In genomic region chr17:7328009-7328408, GRCh38 we compare ENCODE assay signal across 11 cellular contexts. TPM values are rescaled to one million over a fixed set of nuclear protein-coding genes. Genes with fewer than 3 reads are reported as not detected.
A peak's percentile ranks its signal among the peaks of the same experiment; 100 is the strongest.
DNase-seq lines count a peak whose midpoint lies in the region; ATAC-seq, FAIRE-seq and TF ChIP-seq lines count a peak whose summit lies in the region.
"Had no signal": no experiment of that assay in that cellular context is flagged by ENCODE, and none has a peak within 500 bp of the region (broad histone marks: within the 10 kb centered on the region; RNA-seq: fewer than 3 reads in every experiment).

No MANE protein-coding gene starts in this region.

- H3K79me1 ChIP-seq in H9 (ENCODE audit: insufficient read depth, low read depth, low read length, poor library complexity, severe bottlenecking) (no peaks in the 10 kb centered on the region), mesenchymal stem cell (replicated peaks; ENCODE audit: low read length, poor library complexity, severe bottlenecking) (peaks cover 37% of the 10 kb centered on the region)

- peaks cover 14% of the 10 kb centered on the region for H3K23me2 ChIP-seq in H9 (ENCODE audit: insufficient read length, low read depth, low read length, poor library complexity, severe bottlenecking)

- H3K4me1 ChIP-seq in A549 (peaks cover 15% of the 10 kb centered on the region; the same call in 2 of the 3 replicates), H9 (ENCODE audit: insufficient read depth, low read length) (no peaks in the 10 kb centered on the region), mesenchymal stem cell (ENCODE audit: control insufficient read depth, insufficient read depth, low read depth, low read length) (peaks cover 19% of the 10 kb centered on the region)

- CTCF ChIA-PET in A549 (lab: Yijun Ruan, JAX), result interaction anchor here (0.8 to 23.9 kb wide), 6 partner anchors 8 to 48 kb away, joined by 3 to 433 read pairs (median 6); partner anchors contain the start of genes ACAP1, SLC2A4 and TMEM95

- H3K4me3 ChIP-seq in A549 (peak overlapping the region; percentile 81; the same call in 2 of the 3 replicates), mesenchymal stem cell (ENCODE audit: insufficient read depth in 1 of 2, low read depth in 1 of 2, low read length in 2 of 2) (peak overlapping the region in 1 of 2 experiments; percentile 100)

- H3K9ac ChIP-seq in H9 (ENCODE audit: extremely low read depth, insufficient read length, low read length) (peak overlapping the region; percentile 7), mesenchymal stem cell (ENCODE audit: low read length) (peak overlapping the region; percentile 93)

- no peak for DNase-seq in A549 (ENCODE audit: low read depth in 1 of 2, low spot score in 1 of 2)
- DNase-seq in H9, result no peak
- DNase-seq in activated T-helper 2 cell treated with anti-CD3 and anti-CD28 coated beads, Interferon-gamma antibody, Interleukin-2, Interleukin-4, amounts not matched to agents 10 μg/mL and 5 μg/mL and 100 μg/mL, durations not matched to agents 14 hours and 24 hours and 36 hours (ENCODE audit: low spot score), result no peak
- no peak for DNase-seq in mesenchymal stem cell
- DNase-seq in GM12891 (ENCODE audit: insufficient read length, low spot score), result no peak
- DNase-seq in OCI-M1 (lab: John Stamatoyannopoulos, UW), result no peak

- no peak for TF ChIP-seq EP300 in A549 (IDR thresholded peaks at IDR 0.05)

- H3T11ph ChIP-seq in H9 (ENCODE audit: low read length), result no peak overlapping the region

- peak overlapping the region in 1 of 3 experiments; percentile 2; a peak in 1 of 7 replicates for H3K27ac Mint-ChIP-seq in H9
- H3K27ac Mint-ChIP-seq in activated T-helper 2 cell treated with anti-CD3 and anti-CD28 coated beads, Interferon-gamma antibody, Interleukin-2, Interleukin-4, amounts not matched to agents 10 μg/mL and 5 μg/mL and 100 μg/mL, durations not matched to agents 14 hours and 24 hours and 36 hours, result peak overlapping the region; percentile 10

- no peak overlapping the region for H4K8ac ChIP-seq in H9 (replicated peaks; ENCODE audit: insufficient read length, low read depth, low read length)
- H4K8ac ChIP-seq in mesenchymal stem cell (ENCODE audit: low read length), result no peak overlapping the region

- intact Hi-C loops in activated T-helper 2 cell treated with anti-CD3 and anti-CD28 coated beads, Interferon-gamma antibody, Interleukin-2, Interleukin-4, amounts not matched to agents 10 μg/mL and 5 μg/mL and 100 μg/mL, durations not matched to agents 14 hours and 24 hours and 36 hours (cut with micrococcal nuclease), result no loop called here

- H3K4me3 Mint-ChIP-seq in H9, result peak overlapping the region; percentile 88 to 97
- H3K4me3 Mint-ChIP-seq in activated T-helper 2 cell treated with anti-CD3 and anti-CD28 coated beads, Interferon-gamma antibody, Interleukin-2, Interleukin-4, amounts not matched to agents 10 μg/mL and 5 μg/mL and 100 μg/mL, durations not matched to agents 14 hours and 24 hours and 36 hours (ENCODE audit: low read depth), result peak overlapping the region; percentile 90

- FAIRE-seq in A549 (lab: Jason Lieb, UNC), result no peak
- no peak for FAIRE-seq in GM12891 (lab: Jason Lieb, UNC)
- FAIRE-seq: islet of Langerhans had no signal

- H3K23ac ChIP-seq in H9 (ENCODE audit: insufficient read length, low read depth, low read length) (no peak overlapping the region), mesenchymal stem cell (ENCODE audit: low read length in 2 of 2) (no peak overlapping the region)

- POLR2A ChIA-PET in A549 (lab: Yijun Ruan, JAX), result no interaction called here

- H2BK120ac ChIP-seq in H9 (ENCODE audit: low read depth, low read length, poor library complexity, severe bottlenecking), result no peak overlapping the region
- no peak overlapping the region for H2BK120ac ChIP-seq in mesenchymal stem cell (ENCODE audit: low read depth, low read length)

- peaks cover 35 to 41% of the 10 kb centered on the region in 2 experiments for H3K36me3 ChIP-seq in mesenchymal stem cell (ENCODE audit: control insufficient read depth in 1 of 2, insufficient read depth in 2 of 2, low read depth in 1 of 2, low read length in 2 of 2)

- H4K91ac ChIP-seq in H9 (ENCODE audit: insufficient read length, low read depth, low read length), result no peak overlapping the region
- no peak overlapping the region for H4K91ac ChIP-seq in mesenchymal stem cell (ENCODE audit: low read length)

- no peak overlapping the region for H3K56ac ChIP-seq in H9 (ENCODE audit: insufficient read length, low read depth, low read length)

- H3K4ac ChIP-seq in H9 (ENCODE audit: low read depth, low read length), result no peak overlapping the region
- no peak overlapping the region for H3K4ac ChIP-seq in mesenchymal stem cell (ENCODE audit: low read depth in 1 of 2, low read length in 2 of 2)

- H2BK12ac ChIP-seq in H9 (ENCODE audit: insufficient read length, low read depth, low read length), result no peak overlapping the region
- H2BK12ac ChIP-seq in mesenchymal stem cell (ENCODE audit: low read length in 2 of 2), result no peak overlapping the region

- TF ChIP-seq POLR2A in A549 (IDR thresholded peaks at IDR 0.05; ENCODE audit: low read length), result no peak
- no peak for TF ChIP-seq POLR2A in GM12891 (IDR thresholded peaks at IDR 0.05; ENCODE audit: low read depth, low read length)

- peak overlapping the region in 1 of 2 experiments; percentile 98; a peak in 3 of 6 replicates for H3K27ac ChIP-seq in A549
- H3K27ac ChIP-seq in H9 (ENCODE audit: insufficient read length, low read depth, low read length), result no peak overlapping the region
- H3K27ac ChIP-seq in mesenchymal stem cell (ENCODE audit: low read length, poor library complexity, severe bottlenecking), result no peak overlapping the region
- H3K27ac ChIP-seq: brain microvascular endothelial cell had no signal

- peaks cover 22 to 23% of the 10 kb centered on the region in 2 experiments for H3K4me1 Mint-ChIP-seq in H9
- peaks cover 22% of the 10 kb centered on the region for H3K4me1 Mint-ChIP-seq in activated T-helper 2 cell treated with anti-CD3 and anti-CD28 coated beads, Interferon-gamma antibody, Interleukin-2, Interleukin-4, amounts not matched to agents 10 μg/mL and 5 μg/mL and 100 μg/mL, durations not matched to agents 14 hours and 24 hours and 36 hours (ENCODE audit: low read depth)

- ATAC-seq in A549 (no peak), GM18909 (IDR thresholded peaks at IDR 0.05; ENCODE audit: poor library complexity, unreplicated experiment) (no peak), HG02798 (IDR thresholded peaks at IDR 0.05; ENCODE audit: poor library complexity, unreplicated experiment) (no peak)

- no peak overlapping the region for H4K5ac ChIP-seq in H9 (ENCODE audit: insufficient read length, low read depth, low read length)

- H2BK20ac ChIP-seq in H9 (ENCODE audit: low read depth, low read length, poor library complexity, severe bottlenecking), result no peak overlapping the region

- H3K79me2 ChIP-seq in H9 (ENCODE audit: insufficient read depth, low read length), result peaks cover 2% of the 10 kb centered on the region; the same call in 1 of the 2 replicates

- no peak for TF ChIP-seq CTCF in A549 (IDR thresholded peaks at IDR 0.05)
- TF ChIP-seq CTCF in H9 (conservative IDR thresholded peaks at IDR 0.05), result no peak

- H3K9me3 ChIP-seq in A549 (no peaks in the 10 kb centered on the region), H9 (ENCODE audit: control insufficient read depth, low read depth, low read length) (no peaks in the 10 kb centered on the region), mesenchymal stem cell (ENCODE audit: control insufficient read depth, low read length) (no peaks in the 10 kb centered on the region)

- H2BK5ac ChIP-seq in H9 (ENCODE audit: insufficient read length, low read length), result no peak overlapping the region
- no peak overlapping the region for H2BK5ac ChIP-seq in mesenchymal stem cell (ENCODE audit: low read depth, low read length, poor library complexity, severe bottlenecking)

- H2AK5ac ChIP-seq in H9 (ENCODE audit: insufficient read length, low read length) (no peak overlapping the region), mesenchymal stem cell (ENCODE audit: low read length, severe bottlenecking) (no peak overlapping the region)

- no peaks in the 10 kb centered on the region for H3K9me3 Mint-ChIP-seq in H9
- no peaks in the 10 kb centered on the region for H3K9me3 Mint-ChIP-seq in activated T-helper 2 cell treated with anti-CD3 and anti-CD28 coated beads, Interferon-gamma antibody, Interleukin-2, Interleukin-4, amounts not matched to agents 10 μg/mL and 5 μg/mL and 100 μg/mL, durations not matched to agents 14 hours and 24 hours and 36 hours

- H2BK15ac ChIP-seq in H9 (ENCODE audit: low read depth, low read length), result no peak overlapping the region
- H2BK15ac ChIP-seq in mesenchymal stem cell (ENCODE audit: low read depth, poor library complexity, severe bottlenecking), result no peak overlapping the region

- H3K18ac ChIP-seq in H9 (ENCODE audit: insufficient read length, low read depth, low read length) (no peak overlapping the region), mesenchymal stem cell (ENCODE audit: low read depth in 1 of 2, low read length in 2 of 2) (no peak overlapping the region)

- H3K14ac ChIP-seq in H9 (ENCODE audit: insufficient read depth, low read length), result no peak overlapping the region
- no peak overlapping the region for H3K14ac ChIP-seq in mesenchymal stem cell (ENCODE audit: low read length in 2 of 2)

- H2AFZ ChIP-seq in H9 (ENCODE audit: low read length), result no peak overlapping the region
- no peak overlapping the region for H2AFZ ChIP-seq in mesenchymal stem cell (ENCODE audit: low read depth, low read length)

- TF ChIP-seq RAD21 in A549 (conservative IDR thresholded peaks at IDR 0.05 in 1 of 2, IDR thresholded peaks at IDR 0.05 in 1 of 2), result no peak

- no peaks in the 10 kb centered on the region for H3K27me3 ChIP-seq in H9 (ENCODE audit: insufficient read depth, low read length)
- H3K27me3 ChIP-seq in mesenchymal stem cell (ENCODE audit: control insufficient read depth in 1 of 2, insufficient read depth in 1 of 2, low read length in 2 of 2), result no peaks in the 10 kb centered on the region
- H3K27me3 ChIP-seq: brain microvascular endothelial cell had no signal

- no peaks in the 10 kb centered on the region for H4K20me1 ChIP-seq in H9 (ENCODE audit: control insufficient read depth, insufficient read depth, insufficient read length)

- H3K4me2 ChIP-seq in A549 (peak overlapping the region; percentile 95), H9 (ENCODE audit: insufficient read depth, insufficient read length, low read length) (peak overlapping the region; percentile 93), mesenchymal stem cell (ENCODE audit: low read length, poor library complexity, severe bottlenecking) (peak overlapping the region; percentile 17)

- 94% methylated on average over 1 of the region's 1 CpG for WGBS in A549 (ENCODE audit: missing lambda C conversion rate)
- WGBS in H9 (ENCODE audit: extremely low coverage, insufficient read length, low lambda C conversion rate), result no CpG with 5 or more reads among the region's 1 CpG
- 100% methylated on average over 1 of the region's 1 CpG for WGBS in mesenchymal stem cell

- no peaks in the 10 kb centered on the region for H3K27me3 Mint-ChIP-seq in H9 (ENCODE audit: low read depth)
- no peaks in the 10 kb centered on the region for H3K27me3 Mint-ChIP-seq in activated T-helper 2 cell treated with anti-CD3 and anti-CD28 coated beads, Interferon-gamma antibody, Interleukin-2, Interleukin-4, amounts not matched to agents 10 μg/mL and 5 μg/mL and 100 μg/mL, durations not matched to agents 14 hours and 24 hours and 36 hours (ENCODE audit: low read depth)

- H3K36me3 Mint-ChIP-seq in H9 (ENCODE audit: insufficient read depth in 1 of 3, low read depth in 3 of 3), result peaks cover 13 to 35% (median 35%) of the 10 kb centered on the region in 3 experiments; a peak in 6 of 7 replicates
- H3K36me3 Mint-ChIP-seq in activated T-helper 2 cell treated with anti-CD3 and anti-CD28 coated beads, Interferon-gamma antibody, Interleukin-2, Interleukin-4, amounts not matched to agents 10 μg/mL and 5 μg/mL and 100 μg/mL, durations not matched to agents 14 hours and 24 hours and 36 hours (ENCODE audit: low read depth), result peaks cover 25% of the 10 kb centered on the region

RNA-seq across cellular contexts. Expression of gene NEURL4, which starts 1.1 kb away (rescaled TPM):
- 12.2 and 18.3 TPM in 2 replicates for polyA plus RNA-seq in A549 (2011; rRNA removed)
- polyA plus RNA-seq in A549 (2012; cell fraction: cytosol; rRNA removed), result 30.8 and 32.2 TPM in 2 replicates
- polyA plus RNA-seq in A549 (2012; cell fraction: nucleus; rRNA removed), result 199 and 235 TPM in 2 replicates
- polyA plus RNA-seq in A549 (2017; fragmentation: RNase III; extraction: RNeasy Plus Mini Kit Qiagen cat#74134 plus additional on column Dnase treatment), result 44.2 to 50.4 TPM (median 47.5 TPM) in 3 replicates
- polyA minus RNA-seq in A549 (2011; rRNA and poly(A)+ RNA removed), result 34.8 and 46.0 TPM in 2 replicates
- total RNA-seq in H9 (2021), result 54.8 and 55.4 TPM in 2 replicates
- 45.7 and 47.7 TPM in 2 replicates for total RNA-seq in activated T-helper 2 cell treated with anti-CD3 and anti-CD28 coated beads, Interferon-gamma antibody, Interleukin-2, Interleukin-4, amounts not matched to agents 10 μg/mL and 5 μg/mL and 100 μg/mL, durations not matched to agents 14 hours and 24 hours and 36 hours
- 9.9 TPM for polyA plus RNA-seq in mesenchymal stem cell (2013, experiment 1 of 2)
- 8.3 TPM for polyA plus RNA-seq in mesenchymal stem cell (2013, experiment 2 of 2)
- polyA plus RNA-seq in GM12891 (2012; ENCODE audit: low read depth, missing spikeins), result 16.0 TPM

RNA-seq across cellular contexts. Expression of gene ACAP1, which starts 8.3 kb away (rescaled TPM):
- polyA plus RNA-seq in A549 (2011; rRNA removed) (0.03 and 0.41 TPM in 2 replicates), A549 (2017; fragmentation: RNase III; extraction: RNeasy Plus Mini Kit Qiagen cat#74134 plus additional on column Dnase treatment) (1.3 to 2.1 TPM (median 1.4 TPM) in 3 replicates)
- polyA plus RNA-seq in A549 (2012; cell fraction: cytosol; rRNA removed), result 1.5 TPM in 2 replicates
- 0.55 and 1.5 TPM in 2 replicates for polyA plus RNA-seq in A549 (2012; cell fraction: nucleus; rRNA removed)
- not detected in 2 replicates for polyA minus RNA-seq in A549 (2011; rRNA and poly(A)+ RNA removed)
- total RNA-seq in H9 (2021), result 15.5 and 18.2 TPM in 2 replicates
- total RNA-seq in activated T-helper 2 cell treated with anti-CD3 and anti-CD28 coated beads, Interferon-gamma antibody, Interleukin-2, Interleukin-4, amounts not matched to agents 10 μg/mL and 5 μg/mL and 100 μg/mL, durations not matched to agents 14 hours and 24 hours and 36 hours, result 361 and 382 TPM in 2 replicates
- 5.8 TPM for polyA plus RNA-seq in mesenchymal stem cell (2013, experiment 1 of 2)
- 8.4 TPM for polyA plus RNA-seq in mesenchymal stem cell (2013, experiment 2 of 2)
- polyA plus RNA-seq in GM12891 (2012; ENCODE audit: low read depth, missing spikeins), result 103 TPM
- total RNA-seq: HT-29 had no signal

RNA-seq across cellular contexts. Expression of gene GPS2, which starts 12.8 kb away (rescaled TPM):
- polyA plus RNA-seq in A549 (2011; rRNA removed), result 48.5 and 61.7 TPM in 2 replicates
- polyA plus RNA-seq in A549 (2012; cell fraction: cytosol; rRNA removed), result 148 and 175 TPM in 2 replicates
- polyA plus RNA-seq in A549 (2012; cell fraction: nucleus; rRNA removed), result 219 and 250 TPM in 2 replicates
- polyA plus RNA-seq in A549 (2017; fragmentation: RNase III; extraction: RNeasy Plus Mini Kit Qiagen cat#74134 plus additional on column Dnase treatment), result 147 to 171 TPM (median 158 TPM) in 3 replicates
- 83.2 and 83.3 TPM in 2 replicates for polyA minus RNA-seq in A549 (2011; rRNA and poly(A)+ RNA removed)
- total RNA-seq in H9 (2021), result 62.6 and 62.7 TPM in 2 replicates
- total RNA-seq in activated T-helper 2 cell treated with anti-CD3 and anti-CD28 coated beads, Interferon-gamma antibody, Interleukin-2, Interleukin-4, amounts not matched to agents 10 μg/mL and 5 μg/mL and 100 μg/mL, durations not matched to agents 14 hours and 24 hours and 36 hours, result 57.6 and 64.9 TPM in 2 replicates
- 48.9 TPM for polyA plus RNA-seq in mesenchymal stem cell (2013, experiment 1 of 2)
- 47.3 TPM for polyA plus RNA-seq in mesenchymal stem cell (2013, experiment 2 of 2)
- polyA plus RNA-seq in GM12891 (2012; ENCODE audit: low read depth, missing spikeins), result 44.8 TPM

RNA-seq across cellular contexts. Expression of gene EIF5A, which starts 20.6 kb away (rescaled TPM):
- 945 and 969 TPM in 2 replicates for polyA plus RNA-seq in A549 (2011; rRNA removed)
- polyA plus RNA-seq in A549 (2012; cell fraction: cytosol; rRNA removed), result 1,634 and 1,871 TPM in 2 replicates
- 1,244 and 1,505 TPM in 2 replicates for polyA plus RNA-seq in A549 (2012; cell fraction: nucleus; rRNA removed)
- 1,779 to 2,042 TPM (median 1,918 TPM) in 3 replicates for polyA plus RNA-seq in A549 (2017; fragmentation: RNase III; extraction: RNeasy Plus Mini Kit Qiagen cat#74134 plus additional on column Dnase treatment)
- polyA minus RNA-seq in A549 (2011; rRNA and poly(A)+ RNA removed), result 1,320 and 1,330 TPM in 2 replicates
- total RNA-seq in H9 (2021), result 978 and 1,015 TPM in 2 replicates
- total RNA-seq in activated T-helper 2 cell treated with anti-CD3 and anti-CD28 coated beads, Interferon-gamma antibody, Interleukin-2, Interleukin-4, amounts not matched to agents 10 μg/mL and 5 μg/mL and 100 μg/mL, durations not matched to agents 14 hours and 24 hours and 36 hours, result 1,189 and 1,199 TPM in 2 replicates
- polyA plus RNA-seq in mesenchymal stem cell (2013, experiment 1 of 2), result 537 TPM
- 553 TPM for polyA plus RNA-seq in mesenchymal stem cell (2013, experiment 2 of 2)
- polyA plus RNA-seq in GM12891 (2012; ENCODE audit: low read depth, missing spikeins), result 646 TPM

RNA-seq across cellular contexts. Expression of gene KCTD11, which starts 24.0 kb away (rescaled TPM):
- polyA plus RNA-seq in A549 (2011; rRNA removed) (6.1 and 7.0 TPM in 2 replicates), A549 (2017; fragmentation: RNase III; extraction: RNeasy Plus Mini Kit Qiagen cat#74134 plus additional on column Dnase treatment) (9.6 to 10.7 TPM (median 10.3 TPM) in 3 replicates)
- 4.9 and 7.7 TPM in 2 replicates for polyA plus RNA-seq in A549 (2012; cell fraction: cytosol; rRNA removed)
- 11.1 and 14.7 TPM in 2 replicates for polyA plus RNA-seq in A549 (2012; cell fraction: nucleus; rRNA removed)
- polyA minus RNA-seq in A549 (2011; rRNA and poly(A)+ RNA removed), result 6.9 and 8.8 TPM in 2 replicates
- 5.3 and 5.6 TPM in 2 replicates for total RNA-seq in H9 (2021)
- total RNA-seq in activated T-helper 2 cell treated with anti-CD3 and anti-CD28 coated beads, Interferon-gamma antibody, Interleukin-2, Interleukin-4, amounts not matched to agents 10 μg/mL and 5 μg/mL and 100 μg/mL, durations not matched to agents 14 hours and 24 hours and 36 hours, result 8.0 and 8.5 TPM in 2 replicates
- 7.1 TPM for polyA plus RNA-seq in mesenchymal stem cell (2013, experiment 1 of 2)
- 6.8 TPM for polyA plus RNA-seq in mesenchymal stem cell (2013, experiment 2 of 2)
- polyA plus RNA-seq in GM12891 (2012; ENCODE audit: low read depth, missing spikeins), result 4.9 TPM

Comparison
In these comparisons a context has a peak if more than half of its experiments do, and no peak if none do; other contexts are left out.
1. H3K4me2 ChIP-seq: peak in every context shown above with its lines; median percentile 95 in A549; 93 in H9; 17 in mesenchymal stem cell.
2. RNA of gene ACAP1, which starts 8.3 kb away (total RNA-seq): 361 to 382 TPM in activated T-helper 2 cell treated with anti-CD3 and anti-CD28 coated beads, Interferon-gamma antibody, Interleukin-2, Interleukin-4, amounts not matched to agents 10 μg/mL and 5 μg/mL and 100 μg/mL, durations not matched to agents 14 hours and 24 hours and 36 hours; 15.5 to 18.2 TPM in H9; every median in the first group is over 10 times any median in the second.